14 cellular contexts compared by ENCODE assay signal in the genomic region with DNA sequence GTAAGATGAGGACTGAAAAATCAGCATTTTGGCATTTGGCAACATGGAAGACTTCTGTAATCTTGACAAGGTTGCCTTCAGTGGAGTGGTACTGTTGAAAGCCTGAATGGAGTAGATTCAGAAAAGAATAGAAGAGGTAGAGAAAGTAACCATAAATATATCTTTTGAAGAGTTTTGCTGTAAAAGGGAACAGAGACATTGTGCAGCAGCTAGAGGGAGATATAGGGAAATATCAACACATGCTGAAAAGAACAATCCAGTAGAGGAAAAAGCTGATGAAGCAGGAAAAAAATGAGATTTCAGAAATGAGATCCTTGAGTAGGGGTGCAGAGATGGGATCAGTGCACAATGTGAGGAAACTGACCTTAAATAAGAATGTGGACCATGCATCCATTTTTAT.
DNase-seq lines count a peak whose midpoint lies in the region; TF ChIP-seq lines count a peak whose summit lies in the region.
"Had no signal": no experiment of that assay in that cellular context is flagged by ENCODE, and none has a peak within 500 bp of the region (broad histone marks: within the 10 kb centered on the region; RNA-seq: fewer than 3 reads in every experiment).

No MANE protein-coding gene starts in this region.

- POLR2A ChIA-PET in Caco-2 (lab: Charles Lee), result no interaction called here

- no peaks in the 10 kb centered on the region for H3K27me3 Mint-ChIP-seq in Caco-2 (ENCODE audit: insufficient read depth, unreplicated experiment)
- H3K27me3 Mint-ChIP-seq in activated naive CD8-positive, alpha-beta T cell treated with anti-CD3 and anti-CD28 coated beads for 36 hours, result no peaks in the 10 kb centered on the region
- H3K27me3 Mint-ChIP-seq in T-helper 2 cell treated with Interferon-gamma antibody and Interleukin-4, amounts not matched to agents 5 μg/mL and 100 μg/mL, for 36 hours (ENCODE audit: low read depth), result peaks cover 46% of the 10 kb centered on the region
- H3K27me3 Mint-ChIP-seq: stimulated activated memory B cell treated with anti-CD40 and anti-IgM and Interleukin-4, amounts not matched to agents 10 μg/mL and 1 μg/mL and 100 μg/mL, for 72 hours had no signal

- CTCF ChIA-PET in Caco-2 (lab: Charles Lee), result interaction anchor here (0.7 to 1.2 kb wide), 2 partner anchors 59 to 187 kb away, joined by 3 to 6 read pairs; no protein-coding TSS in a partner anchor

- no peak overlapping the region for H3K4me3 Mint-ChIP-seq in Caco-2 (ENCODE audit: unreplicated experiment)
- H3K4me3 Mint-ChIP-seq in activated naive CD8-positive, alpha-beta T cell treated with anti-CD3 and anti-CD28 coated beads for 36 hours, result no peak overlapping the region
- H3K4me3 Mint-ChIP-seq in T-helper 2 cell treated with Interferon-gamma antibody and Interleukin-4, amounts not matched to agents 5 μg/mL and 100 μg/mL, for 36 hours, result no peak overlapping the region
- H3K4me3 Mint-ChIP-seq: CD8-positive, alpha-beta memory T cell; neural progenitor cell; stimulated activated memory B cell treated with anti-CD40 and anti-IgM and Interleukin-4, amounts not matched to agents 10 μg/mL and 1 μg/mL and 100 μg/mL, for 72 hours had no signal

- intact Hi-C loops in Caco-2 (cut with micrococcal nuclease; ENCODE audit: unreplicated experiment), result loop anchor here (1.0 kb wide), 2 partner anchors 187 to 191 kb away; no protein-coding TSS in a partner anchor

- H3K36me3 ChIP-seq in Caco-2 (ENCODE audit: control insufficient read depth, insufficient read depth, low read length), result no peaks in the 10 kb centered on the region
- peaks cover 0 to 3% (median 2%) of the 10 kb centered on the region in 4 donors for H3K36me3 ChIP-seq in liver (ENCODE audit: control insufficient read depth in 4 of 4, insufficient read depth in 3 of 4, low read depth in 1 of 4, low read length in 3 of 4)
- H3K36me3 ChIP-seq: MG63, neural progenitor cell had no signal

- H3K9ac ChIP-seq in liver (ENCODE audit: low read depth in 1 of 2, low read length in 2 of 2), result no peak overlapping the region
- H3K9ac ChIP-seq: neural progenitor cell had no signal

- H3K4me1 Mint-ChIP-seq in Caco-2 (ENCODE audit: low read depth, unreplicated experiment), result no peaks in the 10 kb centered on the region
- H3K4me1 Mint-ChIP-seq in activated naive CD8-positive, alpha-beta T cell treated with anti-CD3 and anti-CD28 coated beads for 36 hours, result peaks cover 11% of the 10 kb centered on the region
- peaks cover 14% of the 10 kb centered on the region for H3K4me1 Mint-ChIP-seq in T-helper 2 cell treated with Interferon-gamma antibody and Interleukin-4, amounts not matched to agents 5 μg/mL and 100 μg/mL, for 36 hours (ENCODE audit: low read depth)
- H3K4me1 Mint-ChIP-seq: stimulated activated memory B cell treated with anti-CD40 and anti-IgM and Interleukin-4, amounts not matched to agents 10 μg/mL and 1 μg/mL and 100 μg/mL, for 72 hours had no signal

- no peaks in the 10 kb centered on the region for H3K27me3 ChIP-seq in Caco-2 (replicated peaks; ENCODE audit: control insufficient read depth, insufficient read depth, low read length)
- H3K27me3 ChIP-seq in liver (ENCODE audit: control insufficient read depth in 4 of 4, insufficient read depth in 4 of 4, low read length in 3 of 4), result no peaks in the 10 kb centered on the region
- H3K27me3 ChIP-seq: MG63, neural progenitor cell had no signal

- no peaks in the 10 kb centered on the region for H3K9me3 Mint-ChIP-seq in Caco-2 (ENCODE audit: unreplicated experiment)
- H3K9me3 Mint-ChIP-seq in activated naive CD8-positive, alpha-beta T cell treated with anti-CD3 and anti-CD28 coated beads for 36 hours, result no peaks in the 10 kb centered on the region
- no peaks in the 10 kb centered on the region for H3K9me3 Mint-ChIP-seq in T-helper 2 cell treated with Interferon-gamma antibody and Interleukin-4, amounts not matched to agents 5 μg/mL and 100 μg/mL, for 36 hours
- H3K9me3 Mint-ChIP-seq: CD8-positive, alpha-beta memory T cell; stimulated activated memory B cell treated with anti-CD40 and anti-IgM and Interleukin-4, amounts not matched to agents 10 μg/mL and 1 μg/mL and 100 μg/mL, for 72 hours had no signal

- BruUV-seq in Caco-2 (replicated peaks; lab: Mats Ljungman, UMichigan), result no TSS peak

- H3K9me3 ChIP-seq in Caco-2 (no peaks in the 10 kb centered on the region), liver (ENCODE audit: control insufficient read depth in 4 of 4, low read length in 3 of 4) (no peaks in the 10 kb centered on the region)
- H3K9me3 ChIP-seq: MG63 had no signal

- H3K36me3 Mint-ChIP-seq in Caco-2 (ENCODE audit: insufficient read depth, unreplicated experiment), result no peaks in the 10 kb centered on the region
- no peaks in the 10 kb centered on the region for H3K36me3 Mint-ChIP-seq in activated naive CD8-positive, alpha-beta T cell treated with anti-CD3 and anti-CD28 coated beads for 36 hours
- no peaks in the 10 kb centered on the region for H3K36me3 Mint-ChIP-seq in T-helper 2 cell treated with Interferon-gamma antibody and Interleukin-4, amounts not matched to agents 5 μg/mL and 100 μg/mL, for 36 hours (ENCODE audit: low read depth)
- H3K36me3 Mint-ChIP-seq: CD8-positive, alpha-beta memory T cell; neural progenitor cell; stimulated activated memory B cell treated with anti-CD40 and anti-IgM and Interleukin-4, amounts not matched to agents 10 μg/mL and 1 μg/mL and 100 μg/mL, for 72 hours had no signal

- peak; percentile 16 to 27 for TF ChIP-seq CTCF in Caco-2 (IDR thresholded peaks at IDR 0.05; ENCODE audit: insufficient read depth in 1 of 2, low read depth in 1 of 2, low read length in 1 of 2, severe bottlenecking in 1 of 2, unreplicated experiment in 1 of 2)
- peak; percentile 36 for TF ChIP-seq CTCF in LNCAP (IDR thresholded peaks at IDR 0.05)
- TF ChIP-seq CTCF in liver (IDR thresholded peaks at IDR 0.05; ENCODE audit: low read depth, low read length, missing input control), result no peak

- peak; percentile 42 to 71 for TF ChIP-seq RAD21 in liver (IDR thresholded peaks at IDR 0.05)

- DNase-seq in Caco-2 (no peak), caudate nucleus (lab: John Stamatoyannopoulos, UW) (no peak), retina (no peak)
- DNase-seq in stimulated activated CD4-positive, alpha-beta T cell treated with anti-CD3 and anti-CD28 coated beads, Interleukin-15, amount 100 ng/mL, for 24 hours, result no peak
- no peak for DNase-seq in activated naive CD8-positive, alpha-beta T cell treated with anti-CD3 and anti-CD28 coated beads for 36 hours
- DNase-seq in T-helper 2 cell treated with Interferon-gamma antibody and Interleukin-4, amounts not matched to agents 5 μg/mL and 100 μg/mL, for 36 hours (ENCODE audit: low spot score), result no peak
- DNase-seq: amygdala; CD8-positive, alpha-beta memory T cell; MG63 had no signal

- H3K27ac ChIP-seq in caudate nucleus (ENCODE audit: low read depth, low read length) (peak overlapping the region; percentile 80), liver (ENCODE audit: low read depth in 1 of 2, low read length in 2 of 2) (no peak overlapping the region)
- H3K27ac ChIP-seq: neural progenitor cell, RWPE1 had no signal

- H3K4me3 ChIP-seq in Caco-2 (ENCODE audit: low read depth, low read length), result no peak overlapping the region
- no peak overlapping the region for H3K4me3 ChIP-seq in liver (ENCODE audit: low read depth in 1 of 3, low read length in 3 of 3)
- H3K4me3 ChIP-seq: MG63, neural progenitor cell had no signal

- no peak overlapping the region for H3K27ac Mint-ChIP-seq in Caco-2 (ENCODE audit: unreplicated experiment)
- no peak overlapping the region for H3K27ac Mint-ChIP-seq in activated naive CD8-positive, alpha-beta T cell treated with anti-CD3 and anti-CD28 coated beads for 36 hours
- H3K27ac Mint-ChIP-seq in T-helper 2 cell treated with Interferon-gamma antibody and Interleukin-4, amounts not matched to agents 5 μg/mL and 100 μg/mL, for 36 hours, result no peak overlapping the region
- H3K27ac Mint-ChIP-seq: CD8-positive, alpha-beta memory T cell; neural progenitor cell; stimulated activated memory B cell treated with anti-CD40 and anti-IgM and Interleukin-4, amounts not matched to agents 10 μg/mL and 1 μg/mL and 100 μg/mL, for 72 hours had no signal

- H3K4me1 ChIP-seq in Caco-2 (no peaks in the 10 kb centered on the region), liver (ENCODE audit: control insufficient read depth in 4 of 4, insufficient read depth in 4 of 4, low read length in 3 of 4) (no peaks in the 10 kb centered on the region)

TF ChIP-seq in liver, 16 proteins besides CTCF, POLR2A, EP300 and RAD21 (continues in another document):
- TF ChIP-seq TAF1 (conservative IDR thresholded peaks at IDR 0.05), result no peak
- TF ChIP-seq ZBTB33 (IDR thresholded peaks at IDR 0.05), result no peak
- no peak for TF ChIP-seq FOXA1 (IDR thresholded peaks at IDR 0.05)
- no peak for TF ChIP-seq RXRA (IDR thresholded peaks at IDR 0.05)
- TF ChIP-seq EGR1 (IDR thresholded peaks at IDR 0.05; ENCODE audit: low read depth in 2 of 2), result no peak
- TF ChIP-seq YY1 (IDR thresholded peaks at IDR 0.05), result no peak
- TF ChIP-seq, protein P1, sequence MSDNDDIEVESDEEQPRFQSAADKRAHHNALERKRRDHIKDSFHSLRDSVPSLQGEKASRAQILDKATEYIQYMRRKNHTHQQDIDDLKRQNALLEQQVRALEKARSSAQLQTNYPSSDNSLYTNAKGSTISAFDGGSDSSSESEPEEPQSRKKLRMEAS (IDR thresholded peaks at IDR 0.05), result no peak
